9 cellular contexts compared by ENCODE assay signal in the genomic region with DNA sequence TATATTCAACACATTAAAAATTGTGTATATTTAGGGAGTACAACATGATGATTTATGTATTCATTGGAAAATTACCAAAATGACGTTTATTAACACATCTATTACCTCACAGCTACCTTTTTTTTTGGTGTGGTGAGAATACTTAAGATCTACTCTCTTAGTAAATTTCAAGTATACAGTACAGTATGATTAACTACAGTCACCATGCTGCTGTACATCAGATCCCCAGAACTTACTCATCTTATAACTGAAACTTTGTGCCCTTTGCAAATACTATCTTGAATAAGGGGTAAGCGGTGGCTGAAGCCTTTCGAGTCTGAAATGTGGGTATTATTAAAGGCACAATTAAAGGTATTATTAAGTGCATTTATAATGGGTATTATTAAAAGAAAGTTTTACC. TPM values are rescaled to one million over a fixed set of nuclear protein-coding genes. Genes with fewer than 3 reads are reported as not detected.
DNase-seq lines count a peak whose midpoint lies in the region; ATAC-seq and TF ChIP-seq lines count a peak whose summit lies in the region.
"Had no signal": no experiment of that assay in that cellular context is flagged by ENCODE, and none has a peak within 500 bp of the region (broad histone marks: within the 10 kb centered on the region; RNA-seq: fewer than 3 reads in every experiment).

No MANE protein-coding gene starts in this region.

- peak overlapping the region; percentile 74 for H3K4me3 Mint-ChIP-seq in activated CD4-positive, alpha-beta T cell treated with anti-CD3 and anti-CD28 coated beads for 36 hours
- H3K4me3 Mint-ChIP-seq in activated CD8-positive, alpha-beta T cell treated with anti-CD3 and anti-CD28 coated beads, Interleukin-2, amount 10 ng/mL, durations not matched to agents 7 days and 5 days: peak overlapping the region; percentile 60

- H3K4me1 Mint-ChIP-seq in activated CD4-positive, alpha-beta T cell treated with anti-CD3 and anti-CD28 coated beads for 36 hours: peaks cover 13% of the 10 kb centered on the region
- peaks cover 11% of the 10 kb centered on the region for H3K4me1 Mint-ChIP-seq in activated CD8-positive, alpha-beta T cell treated with anti-CD3 and anti-CD28 coated beads, Interleukin-2, amount 10 ng/mL, durations not matched to agents 7 days and 5 days (ENCODE audit: low read depth)

- no peaks in the 10 kb centered on the region for H3K9me3 Mint-ChIP-seq in activated CD4-positive, alpha-beta T cell treated with anti-CD3 and anti-CD28 coated beads for 36 hours (ENCODE audit: low read depth)
- no peaks in the 10 kb centered on the region for H3K9me3 Mint-ChIP-seq in activated CD8-positive, alpha-beta T cell treated with anti-CD3 and anti-CD28 coated beads, Interleukin-2, amount 10 ng/mL, durations not matched to agents 7 days and 5 days (ENCODE audit: insufficient read depth)

- H3K36me3 Mint-ChIP-seq in activated CD4-positive, alpha-beta T cell treated with anti-CD3 and anti-CD28 coated beads for 36 hours (ENCODE audit: low read depth): peaks cover 6% of the 10 kb centered on the region
- H3K36me3 Mint-ChIP-seq in activated CD8-positive, alpha-beta T cell treated with anti-CD3 and anti-CD28 coated beads, Interleukin-2, amount 10 ng/mL, durations not matched to agents 7 days and 5 days (ENCODE audit: low read depth): no peaks in the 10 kb centered on the region

- H3K4me1 ChIP-seq in hepatocyte (ENCODE audit: insufficient read depth) (no peaks in the 10 kb centered on the region), stomach (no peaks in the 10 kb centered on the region)

- CTCF ChIA-PET in activated CD4-positive, alpha-beta T cell treated with anti-CD3 and anti-CD28 coated beads for 36 hours (lab: Charles Lee): no interaction called here
- CTCF ChIA-PET in activated CD8-positive, alpha-beta T cell treated with anti-CD3 and anti-CD28 coated beads, Interleukin-2, amount 10 ng/mL, durations not matched to agents 7 days and 5 days (lab: Charles Lee): no interaction called here

- no peak overlapping the region for H2AFZ ChIP-seq in hepatocyte

- TF ChIP-seq POLR2A in stomach (IDR thresholded peaks at IDR 0.05): no peak

- TF ChIP-seq EP300 in stomach (IDR thresholded peaks at IDR 0.05): no peak

- WGBS in hepatocyte (ENCODE audit: low lambda C conversion rate, missing lambda C conversion rate): 55% methylated on average over 3 of the region's 3 CpGs
- 22 to 43% (median 32%) methylated on average over 3 of the region's 3 CpGs for WGBS in stomach, 5 donors

- peak overlapping the region; percentile 55 for H3K27ac Mint-ChIP-seq in activated CD4-positive, alpha-beta T cell treated with anti-CD3 and anti-CD28 coated beads for 36 hours
- no peak overlapping the region for H3K27ac Mint-ChIP-seq in activated CD8-positive, alpha-beta T cell treated with anti-CD3 and anti-CD28 coated beads, Interleukin-2, amount 10 ng/mL, durations not matched to agents 7 days and 5 days

- DNase-seq in activated CD4-positive, alpha-beta T cell treated with anti-CD3 and anti-CD28 coated beads for 36 hours: no peak
- no peak for DNase-seq in activated CD4-positive, alpha-beta T cell treated with anti-CD3 and anti-CD28 coated beads for 48 hours
- DNase-seq in activated CD8-positive, alpha-beta T cell treated with anti-CD3 and anti-CD28 coated beads, Interleukin-2, amount 10 ng/mL, durations not matched to agents 7 days and 5 days: no peak
- DNase-seq in hepatocyte (ENCODE audit: low spot score): no peak
- DNase-seq in stomach: no peak
- no peak for DNase-seq in pons (ENCODE audit: low spot score)
- no peak for DNase-seq in kidney glomerular epithelial cell (lab: John Stamatoyannopoulos, UW)

- no peaks in the 10 kb centered on the region for H3K9me2 ChIP-seq in hepatocyte (replicated peaks; ENCODE audit: insufficient read depth)

- no peaks in the 10 kb centered on the region for H3K9me3 ChIP-seq in hepatocyte (ENCODE audit: low read depth)
- H3K9me3 ChIP-seq in stomach: no peaks in the 10 kb centered on the region

- H4K20me1 ChIP-seq in hepatocyte (ENCODE audit: insufficient read depth, poor library complexity, severe bottlenecking): no peaks in the 10 kb centered on the region
- H4K20me1 ChIP-seq: BLaER1 treated with 17β-estradiol and CSF1 and Interleukin-3, amounts not matched to agents 10 nM and 100 nM had no signal

- H3K4me3 ChIP-seq in hepatocyte (no peak overlapping the region), stomach (peak overlapping the region; percentile 45 to 51 (median 49))
- H3K4me3 ChIP-seq: BLaER1 treated with 17β-estradiol and CSF1 and Interleukin-3, amounts not matched to agents 10 nM and 100 nM had no signal

- intact Hi-C loops in activated CD4-positive, alpha-beta T cell treated with anti-CD3 and anti-CD28 coated beads for 36 hours (cut with DNase I, micrococcal nuclease): loop anchor here (5.0 kb wide), 3 partner anchors 91 to 436 kb away; a partner anchor contains a TSS
- intact Hi-C loops in stomach (cut with DNase I; ENCODE audit: low total_unique reads): no loop called here

- peak overlapping the region; percentile 69 for H3K4me2 ChIP-seq in hepatocyte

- H3K36me3 ChIP-seq in hepatocyte (replicated peaks; ENCODE audit: insufficient read depth, low read depth) (no peaks in the 10 kb centered on the region), stomach (no peaks in the 10 kb centered on the region)
- H3K36me3 ChIP-seq: BLaER1 treated with 17β-estradiol and CSF1 and Interleukin-3, amounts not matched to agents 10 nM and 100 nM had no signal

- no peak for TF ChIP-seq CTCF in hepatocyte (IDR thresholded peaks at IDR 0.05; ENCODE audit: poor library complexity)
- no peak for TF ChIP-seq CTCF in stomach (IDR thresholded peaks at IDR 0.05)

- H3K27me3 Mint-ChIP-seq in activated CD4-positive, alpha-beta T cell treated with anti-CD3 and anti-CD28 coated beads for 36 hours: peaks cover 3% of the 10 kb centered on the region
- H3K27me3 Mint-ChIP-seq in activated CD8-positive, alpha-beta T cell treated with anti-CD3 and anti-CD28 coated beads, Interleukin-2, amount 10 ng/mL, durations not matched to agents 7 days and 5 days (ENCODE audit: low read depth): peaks cover 3% of the 10 kb centered on the region

- H3K27me3 ChIP-seq in hepatocyte (no peaks in the 10 kb centered on the region), stomach (peaks cover 0 to 8% (median 0%) of the 10 kb centered on the region in 3 donors)

- H3K27ac ChIP-seq in hepatocyte: no peak overlapping the region
- peak overlapping the region in 4 of 5 donors; percentile 31 to 88 (median 83) for H3K27ac ChIP-seq in stomach
- H3K27ac ChIP-seq: BLaER1 treated with 17β-estradiol and CSF1 and Interleukin-3, amounts not matched to agents 10 nM and 100 nM had no signal

- POLR2A ChIA-PET in activated CD4-positive, alpha-beta T cell treated with anti-CD3 and anti-CD28 coated beads for 36 hours (lab: Charles Lee): interaction anchor here (0.7 kb wide), 1 partner anchor 1526 kb away, joined by 4 read pairs; no protein-coding TSS in a partner anchor
- POLR2A ChIA-PET in activated CD8-positive, alpha-beta T cell treated with anti-CD3 and anti-CD28 coated beads, Interleukin-2, amount 10 ng/mL, durations not matched to agents 7 days and 5 days (lab: Charles Lee): no interaction called here

- peak; percentile 60 for ATAC-seq in activated CD4-positive, alpha-beta T cell treated with anti-CD3 and anti-CD28 coated beads for 36 hours
- no peak for ATAC-seq in activated CD8-positive, alpha-beta T cell treated with anti-CD3 and anti-CD28 coated beads, Interleukin-2, amount 10 ng/mL, durations not matched to agents 7 days and 5 days
- ATAC-seq in GM18868 (IDR thresholded peaks at IDR 0.05; ENCODE audit: unreplicated experiment): no peak

- no peaks in the 10 kb centered on the region for H3K79me2 ChIP-seq in hepatocyte

RNA-seq across cellular contexts. Expression of a gene that starts 1.0 kb away (rescaled TPM):
- total RNA-seq in activated CD4-positive, alpha-beta T cell treated with anti-CD3 and anti-CD28 coated beads for 36 hours: 1 to 10 TPM; 8.7 to 9.4 TPM
- under 1 TPM; 0.21 to 0.44 TPM for total RNA-seq in activated CD8-positive, alpha-beta T cell treated with anti-CD3 and anti-CD28 coated beads, Interleukin-2, amount 10 ng/mL, durations not matched to agents 7 days and 5 days
- total RNA-seq in hepatocyte (6.3 and 6.7 TPM in 2 replicates), stomach (10 to 100 TPM in 2 of 5 donors, 1 to 10 TPM in 3; 2.0 to 13.4 (median 9.0) TPM)
- polyA plus RNA-seq in hepatocyte (2.7 and 4.4 TPM in 2 replicates), stomach (1 to 10 TPM; 3.1 to 4.9 (median 3.8) TPM)
